Comparison of ENCODE assay signal across 21 cellular contexts in the genomic region with DNA sequence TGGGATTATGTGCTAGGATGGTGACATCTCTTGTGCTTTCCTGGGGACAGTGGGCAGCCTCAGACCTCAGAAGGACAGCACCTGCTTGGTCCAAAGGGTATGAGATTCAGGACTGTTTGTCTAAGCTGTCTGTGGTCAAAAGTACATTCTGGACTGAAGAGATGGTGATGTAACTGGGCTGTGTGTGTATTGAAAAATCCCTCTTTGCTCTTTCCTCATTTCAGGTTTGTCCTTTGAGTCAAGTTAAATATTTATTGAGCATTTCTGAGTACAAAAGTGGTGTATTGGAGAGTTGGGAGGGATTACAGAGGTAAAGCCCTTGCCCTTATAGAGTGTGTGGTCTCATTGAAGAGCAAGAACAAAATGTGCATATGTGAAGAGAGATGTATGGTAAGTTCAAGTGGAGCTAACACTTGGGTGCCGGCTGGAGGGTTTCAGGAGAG. TPM values are rescaled to one million over a fixed set of nuclear protein-coding genes. Genes with fewer than 3 reads are reported as not detected.
DNase-seq lines count a peak whose midpoint lies in the region; ATAC-seq and TF ChIP-seq lines count a peak whose summit lies in the region.
"Had no signal": no experiment of that assay in that cellular context is flagged by ENCODE, and none has a peak within 500 bp of the region (broad histone marks: within the 10 kb centered on the region; RNA-seq: fewer than 3 reads in every experiment).

No MANE protein-coding gene starts in this region.

- H3K27me3 ChIP-seq in right lobe of liver, result no peaks in the 10 kb centered on the region
- H3K27me3 ChIP-seq in tibial artery, result no peaks in the 10 kb centered on the region
- H3K27me3 ChIP-seq: esophagus muscularis mucosa, MG63 had no signal

- no peak overlapping the region for H3K4me3 Mint-ChIP-seq in activated naive CD4-positive, alpha-beta T cell treated with anti-CD3 and anti-CD28 coated beads for 36 hours
- H3K4me3 Mint-ChIP-seq in activated naive CD4-positive, alpha-beta T cell treated with anti-CD3 and anti-CD28 coated beads, Interleukin-2, amount 10 ng/mL, durations not matched to agents 7 days and 5 days, result no peak overlapping the region
- H3K4me3 Mint-ChIP-seq: IgD-negative memory B cell had no signal

- no peak for DNase-seq in activated naive CD4-positive, alpha-beta T cell treated with anti-CD3 and anti-CD28 coated beads for 36 hours
- DNase-seq in activated naive CD4-positive, alpha-beta T cell treated with anti-CD3 and anti-CD28 coated beads, Interleukin-2, amount 10 ng/mL, durations not matched to agents 7 days and 5 days, result no peak
- peak; percentile 36 to 72 (median 66) for DNase-seq in right lobe of liver
- DNase-seq in tibial artery, result no peak
- no peak for DNase-seq in hepatic stellate cell (ENCODE audit: low spot score)
- no peak for DNase-seq in GF-D8 (lab: John Stamatoyannopoulos, UW)
- DNase-seq: activated CD4-positive, alpha-beta T cell treated with anti-CD3 and anti-CD28 coated beads, Interleukin-2, amount 50 U/mL, for 48 hours; activated T-cell treated with anti-CD3 and anti-CD28 coated beads, Interleukin-2, amount 50 U/mL, for 48 hours; amygdala; effector memory CD4-positive, alpha-beta T cell; HCEC 1CT; MG63; NCI-H146; NCI-H748 treated with DMSO at 0.1 percent for 48 hours; stimulated activated CD4-positive, alpha-beta T cell treated with anti-CD3 and anti-CD28 coated beads, Interleukin-1b, Interleukin-23, amount 100 ng/mL, for 48 hours; substantia nigra; T-helper 1 cell had no signal

- H3K4me1 Mint-ChIP-seq in activated naive CD4-positive, alpha-beta T cell treated with anti-CD3 and anti-CD28 coated beads for 36 hours (ENCODE audit: low read depth), result peaks cover 57% of the 10 kb centered on the region
- peaks cover 20% of the 10 kb centered on the region for H3K4me1 Mint-ChIP-seq in activated naive CD4-positive, alpha-beta T cell treated with anti-CD3 and anti-CD28 coated beads, Interleukin-2, amount 10 ng/mL, durations not matched to agents 7 days and 5 days

- peaks cover 0 to 56% (median 15%) of the 10 kb centered on the region in 4 donors for H3K4me1 ChIP-seq in right lobe of liver
- H3K4me1 ChIP-seq in tibial artery, result peaks cover 0 to 59% (median 41%) of the 10 kb centered on the region in 4 donors

- H3K4me3 ChIP-seq in right lobe of liver, result peak overlapping the region; percentile 14 to 62 (median 55)
- H3K4me3 ChIP-seq in tibial artery, result no peak overlapping the region
- H3K4me3 ChIP-seq: esophagus muscularis mucosa, MG63 had no signal

- TF ChIP-seq CTCF in right lobe of liver (IDR thresholded peaks at IDR 0.05), result no peak
- no peak for TF ChIP-seq CTCF in tibial artery (IDR thresholded peaks at IDR 0.05)

- intact Hi-C loops in activated naive CD4-positive, alpha-beta T cell treated with anti-CD3 and anti-CD28 coated beads for 36 hours (cut with micrococcal nuclease), result loop anchor here (10.0 kb wide), 1 partner anchor 785 kb away; the partner anchor contains the start of gene RIC1
- intact Hi-C loops in right lobe of liver (cut with DNase I), result no loop called here
- intact Hi-C loops in tibial artery (cut with DNase I; ENCODE audit: low total_unique reads), result no loop called here

- H3K9me3 Mint-ChIP-seq in activated naive CD4-positive, alpha-beta T cell treated with anti-CD3 and anti-CD28 coated beads for 36 hours, result no peaks in the 10 kb centered on the region
- H3K9me3 Mint-ChIP-seq in activated naive CD4-positive, alpha-beta T cell treated with anti-CD3 and anti-CD28 coated beads, Interleukin-2, amount 10 ng/mL, durations not matched to agents 7 days and 5 days, result no peaks in the 10 kb centered on the region
- H3K9me3 Mint-ChIP-seq: IgD-negative memory B cell had no signal

- H3K9me3 ChIP-seq in right lobe of liver, result no peaks in the 10 kb centered on the region
- H3K9me3 ChIP-seq in tibial artery, result no peaks in the 10 kb centered on the region
- H3K9me3 ChIP-seq: esophagus muscularis mucosa, MG63 had no signal

- 35% methylated on average over 1 of the region's 1 CpG for WGBS in right lobe of liver (ENCODE audit: insufficient coverage, low coverage, low lambda C conversion rate, missing lambda C conversion rate)

- peak overlapping the region; percentile 19 for H3K27ac ChIP-seq in angular gyrus (ENCODE audit: low read depth, low read length)
- peak overlapping the region; percentile 55 to 95 (median 90) for H3K27ac ChIP-seq in right lobe of liver
- H3K27ac ChIP-seq in tibial artery, result peak overlapping the region; percentile 82 to 84
- H3K27ac ChIP-seq: esophagus muscularis mucosa had no signal

- peak overlapping the region; percentile 64 for H3K27ac Mint-ChIP-seq in activated naive CD4-positive, alpha-beta T cell treated with anti-CD3 and anti-CD28 coated beads for 36 hours
- no peak overlapping the region for H3K27ac Mint-ChIP-seq in activated naive CD4-positive, alpha-beta T cell treated with anti-CD3 and anti-CD28 coated beads, Interleukin-2, amount 10 ng/mL, durations not matched to agents 7 days and 5 days

- peak; percentile 72 to 88 (median 80) for ATAC-seq in right lobe of liver
- ATAC-seq in GM21367 (IDR thresholded peaks at IDR 0.05; ENCODE audit: unreplicated experiment), result no peak

- H3K36me3 Mint-ChIP-seq in activated naive CD4-positive, alpha-beta T cell treated with anti-CD3 and anti-CD28 coated beads for 36 hours (ENCODE audit: low read depth), result peaks cover 55% of the 10 kb centered on the region
- H3K36me3 Mint-ChIP-seq in activated naive CD4-positive, alpha-beta T cell treated with anti-CD3 and anti-CD28 coated beads, Interleukin-2, amount 10 ng/mL, durations not matched to agents 7 days and 5 days, result peaks cover 46% of the 10 kb centered on the region

- CTCF ChIA-PET in activated naive CD4-positive, alpha-beta T cell treated with anti-CD3 and anti-CD28 coated beads for 36 hours (lab: Charles Lee), result interaction anchor here (0.7 to 2.8 kb wide), 4 partner anchors 9 to 80 kb away, joined by 3 to 9 read pairs (median 6); no protein-coding TSS in a partner anchor
- CTCF ChIA-PET in activated naive CD4-positive, alpha-beta T cell treated with anti-CD3 and anti-CD28 coated beads, Interleukin-2, amount 10 ng/mL, durations not matched to agents 7 days and 5 days (lab: Charles Lee), result no interaction called here

- H3K36me3 ChIP-seq in right lobe of liver (peaks cover 0 to 9% (median under 1%) of the 10 kb centered on the region in 4 donors), tibial artery (peaks cover 30 to 33% (median 33%) of the 10 kb centered on the region in 3 donors)
- H3K36me3 ChIP-seq: MG63 had no signal

- H3K27me3 Mint-ChIP-seq in activated naive CD4-positive, alpha-beta T cell treated with anti-CD3 and anti-CD28 coated beads for 36 hours (ENCODE audit: low read depth), result no peaks in the 10 kb centered on the region
- H3K27me3 Mint-ChIP-seq in activated naive CD4-positive, alpha-beta T cell treated with anti-CD3 and anti-CD28 coated beads, Interleukin-2, amount 10 ng/mL, durations not matched to agents 7 days and 5 days, result no peaks in the 10 kb centered on the region
- H3K27me3 Mint-ChIP-seq: IgD-negative memory B cell had no signal

- TF ChIP-seq POLR2A in right lobe of liver (IDR thresholded peaks at IDR 0.05), result peak; percentile 89

RNA-seq across cellular contexts. Expression of gene RCL1, which starts 46.7 kb away (rescaled TPM):
- total RNA-seq in activated naive CD4-positive, alpha-beta T cell treated with anti-CD3 and anti-CD28 coated beads for 36 hours, result 10 to 100 TPM; 26.9 to 30.7 TPM
- 100 to 1,000 TPM in 1 of 6 experiments, 10 to 100 TPM in 5; 20.2 to 108 (median 63.4) TPM for total RNA-seq in right lobe of liver

Comparison
In these comparisons a context has a peak if more than half of its experiments do, and no peak if none do; other contexts are left out.
1. DNase-seq: peak in right lobe of liver (3 of 3); none in activated naive CD4-positive, alpha-beta T cell treated with anti-CD3 and anti-CD28 coated beads for 36 hours (single experiment), activated naive CD4-positive, alpha-beta T cell treated with anti-CD3 and anti-CD28 coated beads, Interleukin-2, amount 10 ng/mL, durations not matched to agents 7 days and 5 days (single experiment), tibial artery (0 of 2), hepatic stellate cell (single experiment) and GF-D8 (single experiment).
2. H3K27ac ChIP-seq: peak in every context shown above with its lines; median percentile 90 in right lobe of liver; 83 in tibial artery; 19 in angular gyrus.
3. H3K4me3 ChIP-seq: peak in right lobe of liver (3 of 3); none in tibial artery (0 of 2).